ENCODE assay signal across 29 cellular contexts in genomic region chr13:79295906-79296564, GRCh38.
DNase-seq lines count a peak whose midpoint lies in the region; ATAC-seq and TF ChIP-seq lines count a peak whose summit lies in the region.
"Had no signal": no experiment of that assay in that cellular context is flagged by ENCODE, and none has a peak within 500 bp of the region (broad histone marks: within the 10 kb centered on the region; RNA-seq: fewer than 3 reads in every experiment).

No MANE protein-coding gene starts in this region.

- no peak overlapping the region for H3K4me2 ChIP-seq in GM23338
- no peak overlapping the region for H3K4me2 ChIP-seq in PC-3 (ENCODE audit: low read length)

- H3K36me3 Mint-ChIP-seq in GM23338 (ENCODE audit: low read depth) (peaks cover 3% of the 10 kb centered on the region; the same call in 2 of the 3 replicates), natural killer cell (no peaks in the 10 kb centered on the region), T-helper 17 cell (ENCODE audit: low read depth) (peaks cover under 1% of the 10 kb centered on the region)
- H3K36me3 Mint-ChIP-seq: activated CD4-positive, alpha-beta memory T cell treated with anti-CD3 and anti-CD28 coated beads for 36 hours; activated naive CD8-positive, alpha-beta T cell treated with anti-CD3 and anti-CD28 coated beads for 36 hours; CD4-positive, CD25-positive, alpha-beta regulatory T cell; naive thymus-derived CD8-positive, alpha-beta T cell had no signal

- DNase-seq in GM23338 (ENCODE audit: low spot score): no peak
- peak; percentile 51 for DNase-seq in PC-3
- peak; percentile 67 for DNase-seq in epithelial cell of esophagus (ENCODE audit: low read depth)
- no peak for DNase-seq in GM03348 (ENCODE audit: low spot score)
- no peak for DNase-seq in natural killer cell
- no peak for DNase-seq in T-helper 17 cell
- DNase-seq: activated CD4-positive, alpha-beta memory T cell treated with anti-CD3 and anti-CD28 coated beads for 36 hours; activated CD4-positive, CD25-positive, alpha-beta regulatory T cell; activated CD8-positive, alpha-beta memory T cell treated with anti-CD3 and anti-CD28 coated beads, Interleukin-2, amount 50 U/mL, for 48 hours; activated naive CD8-positive, alpha-beta T cell treated with anti-CD3 and anti-CD28 coated beads for 36 hours; CD4-positive, CD25-positive, alpha-beta regulatory T cell; effector CD4-positive, alpha-beta T cell; GDM1; H9; immature natural killer cell; left lung; naive thymus-derived CD8-positive, alpha-beta T cell; NCI-H1105 treated with DMSO at 0.1 percent for 48 hours; NCI-H2029 treated with DMSO at 0.1 percent for 48 hours; NCI-H2227 treated with DMSO at 0.1 percent for 48 hours; ovary; Right ventricle myocardium superior; stimulated activated CD4-positive, alpha-beta T cell treated with anti-CD3 and anti-CD28 coated beads, Interleukin-12 subunit alpha, Interleukin-12 subunit beta, amount 100 ng/mL, for 4 hours; stimulated activated CD4-positive, alpha-beta T cell treated with anti-CD3 and anti-CD28 coated beads, Interleukin-4, amount 100 ng/mL, for 24 hours; stimulated activated naive CD4-positive, alpha-beta T cell; T1000 had no signal

- H3K79me2 ChIP-seq in GM23338 (replicated peaks; ENCODE audit: insufficient read depth): no peaks in the 10 kb centered on the region
- no peaks in the 10 kb centered on the region for H3K79me2 ChIP-seq in PC-3 (ENCODE audit: low read length)

- ATAC-seq in GM23338 (peak; percentile 28; the same call in 1 of the 3 replicates), PC-3 (peak; percentile 91), natural killer cell (no peak), T-helper 17 cell (no peak)
- ATAC-seq: left lung; naive thymus-derived CD8-positive, alpha-beta T cell had no signal

- CTCF ChIA-PET in PC-3 (lab: Charles Lee): no interaction called here

- POLR2A ChIA-PET in PC-3 (lab: Charles Lee; ENCODE audit: unreplicated experiment): no interaction called here

- H3K27ac Mint-ChIP-seq in GM23338 (no peak overlapping the region), natural killer cell (no peak overlapping the region), T-helper 17 cell (no peak overlapping the region)
- H3K27ac Mint-ChIP-seq: activated CD4-positive, alpha-beta memory T cell treated with anti-CD3 and anti-CD28 coated beads for 36 hours; activated naive CD8-positive, alpha-beta T cell treated with anti-CD3 and anti-CD28 coated beads for 36 hours; H9; immature natural killer cell; naive thymus-derived CD8-positive, alpha-beta T cell had no signal

- H3K27me3 Mint-ChIP-seq in GM23338 (ENCODE audit: insufficient read depth, low read depth, poor library complexity) (no peaks in the 10 kb centered on the region), natural killer cell (ENCODE audit: low read depth in 2 of 2) (peaks cover 4 to 17% of the 10 kb centered on the region in 2 donors), T-helper 17 cell (peaks cover 12% of the 10 kb centered on the region)

- no peak overlapping the region for H3K9ac ChIP-seq in PC-3 (ENCODE audit: low read length)

- H3K4me1 Mint-ChIP-seq in GM23338 (peaks cover under 1% of the 10 kb centered on the region), natural killer cell (no peaks in the 10 kb centered on the region), T-helper 17 cell (no peaks in the 10 kb centered on the region)
- H3K4me1 Mint-ChIP-seq: activated naive CD8-positive, alpha-beta T cell treated with anti-CD3 and anti-CD28 coated beads for 36 hours; CD4-positive, CD25-positive, alpha-beta regulatory T cell; immature natural killer cell had no signal

- TF ChIP-seq CTCF in GM23338 (conservative IDR thresholded peaks at IDR 0.05; ENCODE audit: low read depth in 2 of 2) (no peak), PC-3 (conservative IDR thresholded peaks at IDR 0.05; ENCODE audit: low read depth, low read length) (no peak), epithelial cell of esophagus (IDR thresholded peaks at IDR 0.05; ENCODE audit: insufficient read depth, low read depth, low read length, missing control alignments) (no peak), natural killer cell (IDR thresholded peaks at IDR 0.05) (no peak)

- H3K9me3 Mint-ChIP-seq in GM23338 (no peaks in the 10 kb centered on the region; the same call in 1 of the 3 replicates), natural killer cell (peaks cover 0 to under 1% of the 10 kb centered on the region in 2 donors)
- H3K9me3 Mint-ChIP-seq: activated CD4-positive, alpha-beta memory T cell treated with anti-CD3 and anti-CD28 coated beads for 36 hours; activated naive CD8-positive, alpha-beta T cell treated with anti-CD3 and anti-CD28 coated beads for 36 hours had no signal

- H3K4me3 ChIP-seq in GM23338 (no peak overlapping the region), PC-3 (ENCODE audit: low read length) (no peak overlapping the region), epithelial cell of esophagus (ENCODE audit: low read length) (no peak overlapping the region)
- H3K4me3 ChIP-seq: left lung, ovary, right atrium auricular region, thoracic aorta had no signal

- no peaks in the 10 kb centered on the region for H3F3A ChIP-seq in GM23338 (replicated peaks; ENCODE audit: low read depth)
- no peaks in the 10 kb centered on the region for H3F3A ChIP-seq in PC-3 (ENCODE audit: low read length, unreplicated experiment)

- peak overlapping the region; percentile 69 for H2AFZ ChIP-seq in GM23338
- no peak overlapping the region for H2AFZ ChIP-seq in PC-3 (ENCODE audit: low read length)

- H3K4me3 Mint-ChIP-seq in GM23338: no peak overlapping the region
- H3K4me3 Mint-ChIP-seq in natural killer cell: no peak overlapping the region
- H3K4me3 Mint-ChIP-seq in T-helper 17 cell: no peak overlapping the region
- H3K4me3 Mint-ChIP-seq: activated CD4-positive, alpha-beta memory T cell treated with anti-CD3 and anti-CD28 coated beads for 36 hours; activated naive CD8-positive, alpha-beta T cell treated with anti-CD3 and anti-CD28 coated beads for 36 hours; CD4-positive, CD25-positive, alpha-beta regulatory T cell; H9; immature natural killer cell; naive thymus-derived CD8-positive, alpha-beta T cell had no signal

- H3K27me3 ChIP-seq in GM23338 (ENCODE audit: insufficient read depth) (no peaks in the 10 kb centered on the region), PC-3 (ENCODE audit: low read length) (no peaks in the 10 kb centered on the region)
- H3K27me3 ChIP-seq: left lung, ovary, right atrium auricular region had no signal

- H3K27ac ChIP-seq in GM23338 (ENCODE audit: low read depth) (no peak overlapping the region), PC-3 (ENCODE audit: low read length) (no peak overlapping the region), temporal lobe (ENCODE audit: low read depth, low read length) (peak overlapping the region; percentile 51)
- H3K27ac ChIP-seq: left lung, ovary, right atrium auricular region, thoracic aorta had no signal

- H3K36me3 ChIP-seq in GM23338 (ENCODE audit: insufficient read depth) (peaks cover 4% of the 10 kb centered on the region; the same call in 1 of the 2 replicates), PC-3 (ENCODE audit: low read depth, low read length) (no peaks in the 10 kb centered on the region)
- H3K36me3 ChIP-seq: left lung, ovary, right atrium auricular region, thoracic aorta had no signal

- H3K9me3 ChIP-seq in PC-3 (ENCODE audit: low read length) (no peaks in the 10 kb centered on the region), T-helper 17 cell (ENCODE audit: control insufficient read depth, low read length, poor library complexity, severe bottlenecking) (no peaks in the 10 kb centered on the region)
- H3K9me3 ChIP-seq: ovary, thoracic aorta had no signal

- H3K4me1 ChIP-seq in GM23338 (ENCODE audit: insufficient read depth): no peaks in the 10 kb centered on the region
- H3K4me1 ChIP-seq in PC-3 (ENCODE audit: insufficient read depth, low read length): 0 out of 2 replicates have a peak, but pooled peaks cover 3% of the 10 kb centered on the region
- H3K4me1 ChIP-seq: left lung, right atrium auricular region had no signal

- H3K9me2 ChIP-seq in GM23338 (ENCODE audit: insufficient read depth) (peaks cover 12% of the 10 kb centered on the region; the same call in 1 of the 2 replicates), PC-3 (replicated peaks; ENCODE audit: low read length) (no peaks in the 10 kb centered on the region)

- intact Hi-C loops in PC-3 (cut with micrococcal nuclease): no loop called here
- intact Hi-C loops in natural killer cell (cut with micrococcal nuclease): no loop called here

- no TSS peak for BruUV-seq in PC-3 (replicated peaks; lab: Mats Ljungman, UMichigan)

- H4K20me1 ChIP-seq in GM23338 (replicated peaks; ENCODE audit: insufficient read depth) (no peaks in the 10 kb centered on the region), PC-3 (ENCODE audit: low read length) (no peaks in the 10 kb centered on the region)

TF ChIP-seq in GM23338, 12 proteins besides CTCF, POLR2A, EP300 and RAD21 (continues in another document):
- TF ChIP-seq JUNB (IDR thresholded peaks at IDR 0.05; ENCODE audit: unreplicated experiment) (no peak), EZH2 (IDR thresholded peaks at IDR 0.05; ENCODE audit: low read depth, unreplicated experiment) (no peak), ZNF331 (CRISPR knock-in tag; IDR thresholded peaks at IDR 0.05; ENCODE audit: low read depth) (no peak), NANOG (IDR thresholded peaks at IDR 0.05; ENCODE audit: borderline replicate concordance) (no peak), POLR2AphosphoS5 (IDR thresholded peaks at IDR 0.05; ENCODE audit: low read depth) (no peak)

Comparison
In these comparisons a context has a peak if more than half of its experiments do, and no peak if none do; other contexts are left out.
1. ATAC-seq: peak in GM23338 (single experiment) and PC-3 (single experiment); none in natural killer cell (0 of 3) and T-helper 17 cell (single experiment).
2. DNase-seq: peak in PC-3 (single experiment) and epithelial cell of esophagus (single experiment); none in GM23338 (single experiment), GM03348 (single experiment), natural killer cell (single experiment) and T-helper 17 cell (0 of 3).